In genomic region chr5:75412111-75412990, GRCh38 we compare ENCODE assay signal across 14 cellular contexts.
DNase-seq lines count a peak whose midpoint lies in the region; ATAC-seq and TF ChIP-seq lines count a peak whose summit lies in the region.
"Had no signal": no experiment of that assay in that cellular context is flagged by ENCODE, and none has a peak within 500 bp of the region (broad histone marks: within the 10 kb centered on the region; RNA-seq: fewer than 3 reads in every experiment).

No MANE protein-coding gene starts in this region.

- H3K27ac ChIP-seq in adrenal gland (peak overlapping the region in 3 of 5 donors; percentile 10 to 31 (median 22)), spleen (peak overlapping the region; percentile 11 to 78 (median 61))

- no peaks in the 10 kb centered on the region for H3K4me1 Mint-ChIP-seq in activated naive CD8-positive, alpha-beta T cell (ENCODE audit: low read depth)
- H3K4me1 Mint-ChIP-seq in activated naive CD8-positive, alpha-beta T cell treated with anti-CD3 and anti-CD28 coated beads, Interleukin-2, amount 50 U/mL, for 24 hours, result no peaks in the 10 kb centered on the region
- H3K4me1 Mint-ChIP-seq in activated naive CD4-positive, alpha-beta T cell treated with anti-CD3 and anti-CD28 coated beads, Interleukin-2, amount 10 ng/mL, durations not matched to agents 7 days and 5 days, result no peaks in the 10 kb centered on the region
- peaks cover 3% of the 10 kb centered on the region for H3K4me1 Mint-ChIP-seq in activated CD4-positive, alpha-beta T cell treated with anti-CD3 and anti-CD28 coated beads, Interleukin-2, amount 10 ng/mL, durations not matched to agents 7 days and 5 days

- no peak for DNase-seq in activated naive CD8-positive, alpha-beta T cell treated with anti-CD3 and anti-CD28 coated beads, Interleukin-2, amount 50 U/mL, for 24 hours
- DNase-seq in adrenal gland (no peak), glomerular visceral epithelial cell (ENCODE audit: extremely low spot score) (peak; percentile 32), spleen (no peak), superior temporal gyrus (ENCODE audit: extremely low spot score) (no peak)
- DNase-seq in activated naive CD4-positive, alpha-beta T cell treated with anti-CD3 and anti-CD28 coated beads, Interleukin-2, amount 10 ng/mL, durations not matched to agents 7 days and 5 days, result no peak
- no peak for DNase-seq in activated CD4-positive, alpha-beta T cell treated with anti-CD3 and anti-CD28 coated beads, Interleukin-2, amount 10 ng/mL, durations not matched to agents 7 days and 5 days
- DNase-seq: AML-193, head of caudate nucleus, naive B cell, NCI-H2081 treated with DMSO at 0.1 percent for 48 hours, SHP77 treated with DMSO at 0.1 percent for 48 hours, thyroid gland had no signal

- H3K27ac Mint-ChIP-seq in activated naive CD8-positive, alpha-beta T cell, result peak overlapping the region; percentile 18
- H3K27ac Mint-ChIP-seq in activated naive CD8-positive, alpha-beta T cell treated with anti-CD3 and anti-CD28 coated beads, Interleukin-2, amount 50 U/mL, for 24 hours, result no peak overlapping the region
- H3K27ac Mint-ChIP-seq in activated naive CD4-positive, alpha-beta T cell treated with anti-CD3 and anti-CD28 coated beads, Interleukin-2, amount 10 ng/mL, durations not matched to agents 7 days and 5 days, result no peak overlapping the region
- no peak overlapping the region for H3K27ac Mint-ChIP-seq in activated CD4-positive, alpha-beta T cell treated with anti-CD3 and anti-CD28 coated beads, Interleukin-2, amount 10 ng/mL, durations not matched to agents 7 days and 5 days

- TF ChIP-seq CTCF in adrenal gland (IDR thresholded peaks at IDR 0.05), result peak; percentile 15 to 44 (median 35)
- peak in 7 of 11 experiments; percentile 22 to 48 (median 31) for TF ChIP-seq CTCF in spleen (IDR thresholded peaks at IDR 0.05 in 8 of 11, conservative IDR thresholded peaks at IDR 0.05 in 3 of 11)

- H3K4me3 ChIP-seq in adrenal gland (no peak overlapping the region), spleen (no peak overlapping the region)
- H3K4me3 ChIP-seq: thyroid gland had no signal

- no peak overlapping the region for H3K4me3 Mint-ChIP-seq in activated naive CD8-positive, alpha-beta T cell
- H3K4me3 Mint-ChIP-seq in activated naive CD8-positive, alpha-beta T cell treated with anti-CD3 and anti-CD28 coated beads, Interleukin-2, amount 50 U/mL, for 24 hours, result no peak overlapping the region
- no peak overlapping the region for H3K4me3 Mint-ChIP-seq in activated naive CD4-positive, alpha-beta T cell treated with anti-CD3 and anti-CD28 coated beads, Interleukin-2, amount 10 ng/mL, durations not matched to agents 7 days and 5 days
- no peak overlapping the region for H3K4me3 Mint-ChIP-seq in activated CD4-positive, alpha-beta T cell treated with anti-CD3 and anti-CD28 coated beads, Interleukin-2, amount 10 ng/mL, durations not matched to agents 7 days and 5 days
- H3K4me3 Mint-ChIP-seq: naive B cell had no signal

- H3K27me3 ChIP-seq in adrenal gland (no peaks in the 10 kb centered on the region), spleen (replicated peaks in 1 of 7) (no peaks in the 10 kb centered on the region)
- H3K27me3 ChIP-seq: thyroid gland had no signal

- ATAC-seq in activated naive CD8-positive, alpha-beta T cell treated with anti-CD3 and anti-CD28 coated beads, Interleukin-2, amount 50 U/mL, for 24 hours, result no peak

- H3K9me3 ChIP-seq in adrenal gland (replicated peaks in 1 of 3) (no peaks in the 10 kb centered on the region), spleen (no peaks in the 10 kb centered on the region)
- H3K9me3 ChIP-seq: thyroid gland had no signal

- peaks cover 12% of the 10 kb centered on the region for H3K36me3 Mint-ChIP-seq in activated naive CD8-positive, alpha-beta T cell
- peaks cover 19% of the 10 kb centered on the region for H3K36me3 Mint-ChIP-seq in activated naive CD8-positive, alpha-beta T cell treated with anti-CD3 and anti-CD28 coated beads, Interleukin-2, amount 50 U/mL, for 24 hours (ENCODE audit: low read depth)
- peaks cover 26% of the 10 kb centered on the region for H3K36me3 Mint-ChIP-seq in activated naive CD4-positive, alpha-beta T cell treated with anti-CD3 and anti-CD28 coated beads, Interleukin-2, amount 10 ng/mL, durations not matched to agents 7 days and 5 days
- H3K36me3 Mint-ChIP-seq in activated CD4-positive, alpha-beta T cell treated with anti-CD3 and anti-CD28 coated beads, Interleukin-2, amount 10 ng/mL, durations not matched to agents 7 days and 5 days (ENCODE audit: low read depth), result peaks cover 27% of the 10 kb centered on the region

- 54 to 64% (median 59%) methylated on average over 4 of the region's 4 CpGs for WGBS in adrenal gland, 4 donors
- 69 to 83% (median 81%) methylated on average over 4 of the region's 4 CpGs for WGBS in spleen, 5 donors

- H3K4me1 ChIP-seq in adrenal gland (replicated peaks in 1 of 2), result peaks cover 9 to 11% of the 10 kb centered on the region in 2 donors
- peaks cover 0 to 5% (median 0%) of the 10 kb centered on the region in 6 donors for H3K4me1 ChIP-seq in spleen
- H3K4me1 ChIP-seq: thyroid gland had no signal

- no peaks in the 10 kb centered on the region for H3K27me3 Mint-ChIP-seq in activated naive CD8-positive, alpha-beta T cell
- no peaks in the 10 kb centered on the region for H3K27me3 Mint-ChIP-seq in activated naive CD8-positive, alpha-beta T cell treated with anti-CD3 and anti-CD28 coated beads, Interleukin-2, amount 50 U/mL, for 24 hours
- no peaks in the 10 kb centered on the region for H3K27me3 Mint-ChIP-seq in activated naive CD4-positive, alpha-beta T cell treated with anti-CD3 and anti-CD28 coated beads, Interleukin-2, amount 10 ng/mL, durations not matched to agents 7 days and 5 days
- H3K27me3 Mint-ChIP-seq in activated CD4-positive, alpha-beta T cell treated with anti-CD3 and anti-CD28 coated beads, Interleukin-2, amount 10 ng/mL, durations not matched to agents 7 days and 5 days, result no peaks in the 10 kb centered on the region
- H3K27me3 Mint-ChIP-seq: naive B cell had no signal

- no peaks in the 10 kb centered on the region for H3K9me3 Mint-ChIP-seq in activated naive CD8-positive, alpha-beta T cell (ENCODE audit: low read depth)
- no peaks in the 10 kb centered on the region for H3K9me3 Mint-ChIP-seq in activated naive CD8-positive, alpha-beta T cell treated with anti-CD3 and anti-CD28 coated beads, Interleukin-2, amount 50 U/mL, for 24 hours
- no peaks in the 10 kb centered on the region for H3K9me3 Mint-ChIP-seq in activated naive CD4-positive, alpha-beta T cell treated with anti-CD3 and anti-CD28 coated beads, Interleukin-2, amount 10 ng/mL, durations not matched to agents 7 days and 5 days
- H3K9me3 Mint-ChIP-seq in activated CD4-positive, alpha-beta T cell treated with anti-CD3 and anti-CD28 coated beads, Interleukin-2, amount 10 ng/mL, durations not matched to agents 7 days and 5 days, result no peaks in the 10 kb centered on the region
- H3K9me3 Mint-ChIP-seq: naive B cell had no signal

- CTCF ChIA-PET in activated naive CD4-positive, alpha-beta T cell treated with anti-CD3 and anti-CD28 coated beads, Interleukin-2, amount 10 ng/mL, durations not matched to agents 7 days and 5 days (lab: Charles Lee), result no interaction called here
- CTCF ChIA-PET in activated CD4-positive, alpha-beta T cell treated with anti-CD3 and anti-CD28 coated beads, Interleukin-2, amount 10 ng/mL, durations not matched to agents 7 days and 5 days (lab: Charles Lee), result interaction anchor here (1.2 kb wide), 2 partner anchors 11 to 362 kb away, joined by 3 read pairs; no protein-coding TSS in a partner anchor

- H3K36me3 ChIP-seq in adrenal gland (replicated peaks in 1 of 2), result peaks cover 0 to 13% of the 10 kb centered on the region in 2 donors
- peaks cover 0 to 86% (median 26%) of the 10 kb centered on the region in 6 donors for H3K36me3 ChIP-seq in spleen

- intact Hi-C loops in adrenal gland (cut with DNase I) (no loop called here), spleen (cut with DNase I; ENCODE audit: low total_unique reads) (no loop called here)

- TF ChIP-seq POLR2A in adrenal gland (IDR thresholded peaks at IDR 0.05) (no peak), spleen (IDR thresholded peaks at IDR 0.05) (no peak)

- POLR2A ChIA-PET in activated CD4-positive, alpha-beta T cell treated with anti-CD3 and anti-CD28 coated beads, Interleukin-2, amount 10 ng/mL, durations not matched to agents 7 days and 5 days (lab: Charles Lee), result no interaction called here
